8 cellular contexts compared by ENCODE assay signal in the genomic region with DNA sequence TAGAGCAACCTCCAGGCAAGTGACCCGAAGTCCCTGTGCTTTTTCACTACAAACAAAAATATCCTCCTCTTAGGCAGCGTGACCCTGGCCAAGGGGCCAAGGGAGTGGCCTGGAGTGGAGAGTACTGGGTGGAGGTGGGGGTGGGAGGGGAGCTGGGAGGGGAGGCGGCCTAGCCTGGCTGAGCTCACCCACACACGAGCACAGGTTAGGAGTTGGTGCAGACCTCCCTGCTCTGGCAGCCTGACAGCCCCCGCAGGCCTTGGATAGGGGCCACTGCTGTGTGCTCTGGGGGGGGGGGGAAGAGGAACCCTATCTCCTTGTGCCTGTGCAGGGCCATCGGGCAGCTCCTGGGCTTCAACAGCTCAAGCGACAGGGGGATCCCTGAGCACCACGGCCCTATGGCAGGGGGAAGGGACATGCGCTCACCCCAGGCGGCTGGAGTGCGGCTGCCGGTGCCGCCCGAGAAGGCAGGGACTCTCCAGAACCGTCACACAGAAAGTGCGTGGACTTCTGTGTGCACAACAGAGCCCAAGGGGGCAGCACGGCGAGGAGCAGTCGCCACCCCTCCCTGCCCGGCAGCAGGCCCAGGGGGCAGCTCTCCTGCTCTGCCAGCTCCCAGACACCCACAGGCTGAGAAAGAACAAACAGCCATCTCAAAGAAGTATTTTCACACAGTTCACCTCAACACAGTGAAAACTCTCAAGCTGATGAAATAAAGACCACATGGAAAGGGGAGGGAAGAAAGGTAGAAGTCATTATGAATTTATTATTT. TPM values are rescaled to one million over a fixed set of nuclear protein-coding genes. Genes with fewer than 3 reads are reported as not detected.
DNase-seq lines count a peak whose midpoint lies in the region; ATAC-seq, FAIRE-seq and TF ChIP-seq lines count a peak whose summit lies in the region.

No MANE protein-coding gene starts in this region.

- H3K4me3 ChIP-seq in left ventricle myocardium inferior (peak overlapping the region; percentile 34), spleen (peak overlapping the region in 1 of 8 donors; percentile 27), OCI-LY7 (ENCODE audit: low read depth, low read length, poor library complexity, severe bottlenecking) (no peak overlapping the region)

- H3K79me2 ChIP-seq in OCI-LY7 (ENCODE audit: insufficient read depth, low read depth, low read length): no peaks in the 10 kb centered on the region

- no peak overlapping the region for H3K4me3 Mint-ChIP-seq in activated CD4-positive, alpha-beta memory T cell treated with anti-CD3 and anti-CD28 coated beads, Interleukin-2, amount 10 ng/mL, durations not matched to agents 7 days and 5 days

- H2AFZ ChIP-seq in OCI-LY7 (ENCODE audit: low read length): no peak overlapping the region

- peaks cover 58% of the 10 kb centered on the region for H3K4me1 Mint-ChIP-seq in activated CD4-positive, alpha-beta memory T cell treated with anti-CD3 and anti-CD28 coated beads, Interleukin-2, amount 10 ng/mL, durations not matched to agents 7 days and 5 days

- H3K36me3 Mint-ChIP-seq in activated CD4-positive, alpha-beta memory T cell treated with anti-CD3 and anti-CD28 coated beads, Interleukin-2, amount 10 ng/mL, durations not matched to agents 7 days and 5 days (ENCODE audit: low read depth): peaks cover 64% of the 10 kb centered on the region

- H4K20me1 ChIP-seq in OCI-LY7 (ENCODE audit: insufficient read depth, low read length): no peaks in the 10 kb centered on the region

- H3K27ac Mint-ChIP-seq in activated CD4-positive, alpha-beta memory T cell treated with anti-CD3 and anti-CD28 coated beads, Interleukin-2, amount 10 ng/mL, durations not matched to agents 7 days and 5 days: peak overlapping the region; percentile 74

- peaks cover 90% of the 10 kb centered on the region for H3K4me1 ChIP-seq in left ventricle myocardium inferior
- peaks cover 58 to 98% (median 80%) of the 10 kb centered on the region in 6 donors for H3K4me1 ChIP-seq in spleen
- no peaks in the 10 kb centered on the region for H3K4me1 ChIP-seq in OCI-LY7 (ENCODE audit: insufficient read depth, low read length, poor library complexity, severe bottlenecking)

- no peaks in the 10 kb centered on the region for H3K9me3 ChIP-seq in left ventricle myocardium inferior (replicated peaks)
- no peaks in the 10 kb centered on the region for H3K9me3 ChIP-seq in spleen
- no peaks in the 10 kb centered on the region for H3K9me3 ChIP-seq in OCI-LY7 (ENCODE audit: low read length)

- H3K9me2 ChIP-seq in OCI-LY7 (ENCODE audit: insufficient read depth, low read length): no peaks in the 10 kb centered on the region

- TF ChIP-seq POLR2A in GM12891 (IDR thresholded peaks at IDR 0.05; ENCODE audit: low read depth, low read length) (no peak; the same call in 1 of the 2 replicates), spleen (IDR thresholded peaks at IDR 0.05) (no peak)

- ATAC-seq in HG03025 (IDR thresholded peaks at IDR 0.05; ENCODE audit: low FRiP score, unreplicated experiment) (no peak), HG02840 (IDR thresholded peaks at IDR 0.05; ENCODE audit: low FRiP score, unreplicated experiment) (no peak)

- peak; percentile 79 for FAIRE-seq in GM12891 (lab: Jason Lieb, UNC)

- WGBS in spleen, 5 donors: 38 to 55% (median 42%) methylated on average over 15 to 20 of the region's 20 CpGs

- no peaks in the 10 kb centered on the region for H3K27me3 Mint-ChIP-seq in activated CD4-positive, alpha-beta memory T cell treated with anti-CD3 and anti-CD28 coated beads, Interleukin-2, amount 10 ng/mL, durations not matched to agents 7 days and 5 days

- no peaks in the 10 kb centered on the region for H3K27me3 ChIP-seq in left ventricle myocardium inferior (ENCODE audit: low read depth)
- no peaks in the 10 kb centered on the region for H3K27me3 ChIP-seq in spleen (replicated peaks in 1 of 7)

- CTCF ChIA-PET in activated CD4-positive, alpha-beta memory T cell treated with anti-CD3 and anti-CD28 coated beads, Interleukin-2, amount 10 ng/mL, durations not matched to agents 7 days and 5 days (lab: Charles Lee): interaction anchor here (0.6 to 1.5 kb wide), 2 partner anchors 79 to 168 kb away, joined by 4 to 5 read pairs; no protein-coding TSS in a partner anchor
- CTCF ChIA-PET in OCI-LY7 (lab: Charles Lee; ENCODE audit: unreplicated experiment): no interaction called here

- H3K36me3 ChIP-seq in left ventricle myocardium inferior: peaks cover 56% of the 10 kb centered on the region
- H3K36me3 ChIP-seq in spleen: peaks cover 8 to 99% (median 68%) of the 10 kb centered on the region in 6 donors
- H3K36me3 ChIP-seq in OCI-LY7 (ENCODE audit: insufficient read depth, low read length): peaks cover 49% of the 10 kb centered on the region

- H3K4me2 ChIP-seq in OCI-LY7 (ENCODE audit: low read length): no peak overlapping the region

- no TSS peak for BruUV-seq in OCI-LY7 (replicated peaks; lab: Mats Ljungman, UMichigan)

- intact Hi-C loops in left ventricle myocardium inferior (cut with micrococcal nuclease) (no loop called here), spleen (cut with DNase I; ENCODE audit: low total_unique reads) (no loop called here), OCI-LY7 (cut with micrococcal nuclease; ENCODE audit: unreplicated experiment) (no loop called here)

- TF ChIP-seq CTCF in left ventricle myocardium inferior (IDR thresholded peaks at IDR 0.05; ENCODE audit: borderline replicate concordance) (no peak), spleen (IDR thresholded peaks at IDR 0.05 in 8 of 11, conservative IDR thresholded peaks at IDR 0.05 in 3 of 11) (no peak), OCI-LY7 (conservative IDR thresholded peaks at IDR 0.05; ENCODE audit: low read length) (no peak)

- DNase-seq in GM12891 (ENCODE audit: insufficient read length, low spot score) (no peak), left ventricle myocardium inferior (peak; percentile 61), spleen (peak; percentile 79), NCI-H345 treated with DMSO at 0.1 percent for 48 hours (lab: John Stamatoyannopoulos, UW; ENCODE audit: unreplicated experiment) (no peak), OCI-LY7 (ENCODE audit: low spot score) (no peak)
- no peak for DNase-seq in activated CD4-positive, alpha-beta memory T cell treated with anti-CD3 and anti-CD28 coated beads, Interleukin-2, amount 10 ng/mL, durations not matched to agents 7 days and 5 days

- peak overlapping the region; percentile 89 for H3K27ac ChIP-seq in left ventricle myocardium inferior (replicated peaks)
- peak overlapping the region; percentile 35 to 100 (median 76) for H3K27ac ChIP-seq in spleen
- no peak overlapping the region for H3K27ac ChIP-seq in OCI-LY7 (ENCODE audit: low read depth, low read length, poor library complexity, severe bottlenecking)

- H3K9me3 Mint-ChIP-seq in activated CD4-positive, alpha-beta memory T cell treated with anti-CD3 and anti-CD28 coated beads, Interleukin-2, amount 10 ng/mL, durations not matched to agents 7 days and 5 days: no peaks in the 10 kb centered on the region

- POLR2A ChIA-PET in activated CD4-positive, alpha-beta memory T cell treated with anti-CD3 and anti-CD28 coated beads, Interleukin-2, amount 10 ng/mL, durations not matched to agents 7 days and 5 days (lab: Charles Lee): interaction anchor here (0.6 to 4.1 kb wide), 11 partner anchors 9 to 79 kb away, joined by 3 to 19 read pairs (median 3); a partner anchor contains a TSS
- POLR2A ChIA-PET in OCI-LY7 (lab: Charles Lee): no interaction called here

TF ChIP-seq in GM12891, 5 proteins besides CTCF, POLR2A, EP300 and RAD21:
- TF ChIP-seq POU2F2 (IDR thresholded peaks at IDR 0.05; ENCODE audit: low read depth, low read length): no peak
- TF ChIP-seq PAX5 (IDR thresholded peaks at IDR 0.05; ENCODE audit: insufficient read depth, low read length, severe bottlenecking): no peak
- no peak for TF ChIP-seq TAF1 (IDR thresholded peaks at IDR 0.05; ENCODE audit: low read depth, low read length)
- no peak for TF ChIP-seq SPI1 (IDR thresholded peaks at IDR 0.05; ENCODE audit: low read depth, low read length)
- TF ChIP-seq POLR2AphosphoS5 (IDR thresholded peaks at IDR 0.05; ENCODE audit: low read depth, low read length): no peak

RNA-seq across cellular contexts. Expression of a gene that starts 13.3 kb away (rescaled TPM):
- 92.3 TPM for polyA plus RNA-seq in GM12891 (2012; ENCODE audit: low read depth, missing spikeins)
- 100 to 1,000 TPM; 206 to 210 TPM for total RNA-seq in activated CD4-positive, alpha-beta memory T cell treated with anti-CD3 and anti-CD28 coated beads, Interleukin-2, amount 10 ng/mL, durations not matched to agents 7 days and 5 days
- total RNA-seq in left ventricle myocardium inferior (8.5 TPM), spleen (100 to 1,000 TPM in 3 of 7 donors, 10 to 100 TPM in 4; 41.7 to 185 (median 91.6) TPM), OCI-LY7 (2022) (28.3 and 55.0 TPM in 2 replicates)
- 10 to 100 TPM; 11.1 to 28.2 (median 16.5) TPM for polyA plus RNA-seq in spleen
- total RNA-seq in OCI-LY7 (2014; rRNA removed; shearing (Covaris generic)): 10.1 and 21.6 TPM in 2 replicates

RNA-seq across cellular contexts. Expression of a gene that starts 29.5 kb away (rescaled TPM):
- 62.4 TPM for polyA plus RNA-seq in GM12891 (2012; ENCODE audit: low read depth, missing spikeins)
- 10 to 100 TPM; 49.8 to 54.9 TPM for total RNA-seq in activated CD4-positive, alpha-beta memory T cell treated with anti-CD3 and anti-CD28 coated beads, Interleukin-2, amount 10 ng/mL, durations not matched to agents 7 days and 5 days
- 8.1 TPM for total RNA-seq in left ventricle myocardium inferior
- 10 to 100 TPM; 28.8 to 59.6 (median 43.6) TPM for total RNA-seq in spleen
- 100 to 1,000 TPM in 1 of 3 donors, 10 to 100 TPM in 2; 82.4 to 164 (median 83.0) TPM for polyA plus RNA-seq in spleen
- 30.7 and 34.5 TPM in 2 replicates for total RNA-seq in OCI-LY7 (2014; rRNA removed; shearing (Covaris generic))
- total RNA-seq in OCI-LY7 (2022): 56.1 and 58.7 TPM in 2 replicates

RNA-seq across cellular contexts. Expression of a gene that starts 31.4 kb away (rescaled TPM):
- 60.6 TPM for polyA plus RNA-seq in GM12891 (2012; ENCODE audit: low read depth, missing spikeins)
- total RNA-seq in activated CD4-positive, alpha-beta memory T cell treated with anti-CD3 and anti-CD28 coated beads, Interleukin-2, amount 10 ng/mL, durations not matched to agents 7 days and 5 days: 100 to 1,000 TPM; 116 TPM
- 61.8 TPM for total RNA-seq in left ventricle myocardium inferior
- total RNA-seq in spleen: 100 to 1,000 TPM in 5 of 7 donors, 10 to 100 TPM in 2; 74.3 to 216 (median 160) TPM
- 100 to 1,000 TPM in 1 of 3 donors, 10 to 100 TPM in 2; 46.5 to 122 (median 67.2) TPM for polyA plus RNA-seq in spleen
- total RNA-seq in OCI-LY7 (2014; rRNA removed; shearing (Covaris generic)): 39.7 and 53.0 TPM in 2 replicates
- total RNA-seq in OCI-LY7 (2022): 170 and 181 TPM in 2 replicates

Comparison
In these comparisons a context has a peak if more than half of its experiments do, and no peak if none do; other contexts are left out.
1. DNase-seq: peak in left ventricle myocardium inferior (single experiment) and spleen (single experiment); none in GM12891 (single experiment), activated CD4-positive, alpha-beta memory T cell treated with anti-CD3 and anti-CD28 coated beads, Interleukin-2, amount 10 ng/mL, durations not matched to agents 7 days and 5 days (single experiment), NCI-H345 treated with DMSO at 0.1 percent for 48 hours (single experiment) and OCI-LY7 (single experiment).